In the genomic region with DNA sequence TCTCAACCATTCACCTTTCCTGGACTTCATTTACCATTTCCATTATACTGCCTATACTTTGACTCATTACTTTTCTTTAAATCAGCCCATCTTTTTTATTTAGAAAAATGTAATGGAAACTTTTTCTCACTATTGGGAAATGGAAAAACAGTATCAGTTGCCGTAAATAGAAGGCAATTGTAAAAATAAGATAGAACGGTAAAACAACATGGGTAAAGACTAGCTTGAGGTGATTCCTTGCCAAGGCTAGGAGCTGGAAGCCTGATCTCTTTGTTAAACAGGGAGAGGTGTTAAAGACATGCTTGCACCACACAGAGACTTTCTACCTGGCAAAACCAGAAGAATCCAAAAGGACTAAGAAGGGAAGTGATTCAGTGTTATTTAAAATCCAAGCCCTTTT, we compare ENCODE assay signal across 24 cellular contexts. TPM values are rescaled to one million over a fixed set of nuclear protein-coding genes. Genes with fewer than 3 reads are reported as not detected.
"Had no signal": no experiment of that assay in that cellular context is flagged by ENCODE, and none has a peak within 500 bp of the region (broad histone marks: within the 10 kb centered on the region; RNA-seq: fewer than 3 reads in every experiment).

No MANE protein-coding gene starts in this region.

- H3K4me1 Mint-ChIP-seq: stimulated activated effector memory CD8-positive, alpha-beta T cell treated with anti-CD3 and anti-CD28 coated beads, Interleukin-12 subunit alpha, Interleukin-12 subunit beta, amount 100 ng/mL, for 72 hours had no signal

- H3K4me3 Mint-ChIP-seq: mesothelial cell of epicardium; naive thymus-derived CD4-positive, alpha-beta T cell; nephron; neural progenitor cell; stimulated activated effector memory CD8-positive, alpha-beta T cell treated with anti-CD3 and anti-CD28 coated beads, Interleukin-12 subunit alpha, Interleukin-12 subunit beta, amount 100 ng/mL, for 72 hours; type B pancreatic cell had no signal

- H3K27ac Mint-ChIP-seq: mesothelial cell of epicardium; nephron; neural progenitor cell; progenitor cell of endocrine pancreas; stimulated activated effector memory CD8-positive, alpha-beta T cell treated with anti-CD3 and anti-CD28 coated beads, Interleukin-12 subunit alpha, Interleukin-12 subunit beta, amount 100 ng/mL, for 72 hours; type B pancreatic cell had no signal

- H3K9me3 ChIP-seq: left lung, mucosa of descending colon, stomach, testis, tibial artery had no signal

- H3K27me3 ChIP-seq: neural progenitor cell, testis, tibial artery had no signal

- H3K36me3 ChIP-seq: neural progenitor cell had no signal

- H3K27ac ChIP-seq: neural progenitor cell, testis, tibial artery had no signal

- ATAC-seq: left cardiac atrium; mucosa of descending colon; naive thymus-derived CD4-positive, alpha-beta T cell; stimulated activated effector memory CD8-positive, alpha-beta T cell treated with anti-CD3 and anti-CD28 coated beads, Interleukin-12 subunit alpha, Interleukin-12 subunit beta, amount 100 ng/mL, for 72 hours had no signal

- H3K4me1 ChIP-seq: parathyroid adenoma, testis, tibial artery had no signal

- H3K36me3 Mint-ChIP-seq: mesothelial cell of epicardium; naive thymus-derived CD4-positive, alpha-beta T cell; stimulated activated effector memory CD8-positive, alpha-beta T cell treated with anti-CD3 and anti-CD28 coated beads, Interleukin-12 subunit alpha, Interleukin-12 subunit beta, amount 100 ng/mL, for 72 hours; type B pancreatic cell had no signal

- H3K4me3 ChIP-seq: left lung, mucosa of descending colon, neural progenitor cell, stomach, testis, tibial artery had no signal

- DNase-seq: central memory CD4-positive, alpha-beta T cell; effector memory CD4-positive, alpha-beta T cell; erythroblast; head of caudate nucleus; hippocampal formation; left cardiac atrium; left lung; mesenchymal stem cell; mucosa of descending colon; naive thymus-derived CD4-positive, alpha-beta T cell; stimulated activated CD4-positive, alpha-beta T cell treated with anti-CD3 and anti-CD28 coated beads, Interleukin-2, amount 100 ng/mL, for 24 hours; stimulated activated CD4-positive, alpha-beta T cell treated with anti-CD3 and anti-CD28 coated beads, Interleukin-4, amount 100 ng/mL, for 24 hours; stimulated activated naive CD4-positive, alpha-beta T cell treated with Interleukin-2 at 50 U/mL for 16 hours; stomach; substantia nigra; testis; tibial artery had no signal

- H3K9me3 Mint-ChIP-seq: mesothelial cell of epicardium; naive thymus-derived CD4-positive, alpha-beta T cell; nephron; stimulated activated effector memory CD8-positive, alpha-beta T cell treated with anti-CD3 and anti-CD28 coated beads, Interleukin-12 subunit alpha, Interleukin-12 subunit beta, amount 100 ng/mL, for 72 hours; type B pancreatic cell had no signal

RNA-seq across cellular contexts. Expression of gene FGD5, which starts 5.9 kb away (rescaled TPM):
- polyA plus RNA-seq: naive thymus-derived CD4-positive, alpha-beta T cell had no signal
